23 cellular contexts compared by ENCODE assay signal in the genomic region with DNA sequence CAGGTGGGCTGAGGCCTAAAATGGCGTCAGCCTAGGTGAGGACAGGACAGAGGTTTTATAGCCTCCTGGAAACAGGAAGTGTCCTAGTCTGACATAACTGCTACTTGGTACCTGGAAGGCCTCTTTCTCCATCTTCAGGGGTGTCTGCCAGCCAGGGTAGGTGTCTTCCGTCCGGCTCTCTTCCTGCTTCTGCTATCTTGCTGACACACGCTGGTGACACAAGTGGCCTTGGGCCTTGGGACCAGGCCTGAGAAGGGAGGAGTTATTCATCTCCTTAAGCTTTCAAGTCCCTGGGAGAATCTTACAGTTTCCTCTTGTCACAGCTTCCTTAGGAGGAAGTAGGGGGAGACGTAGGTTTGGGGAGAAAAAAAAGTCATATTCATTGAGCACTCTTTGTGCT.
"Had no signal": no experiment of that assay in that cellular context is flagged by ENCODE, and none has a peak within 500 bp of the region (broad histone marks: within the 10 kb centered on the region; RNA-seq: fewer than 3 reads in every experiment).

No MANE protein-coding gene starts in this region.

- H3K27me3 Mint-ChIP-seq: naive thymus-derived CD4-positive, alpha-beta T cell; stimulated activated naive CD8-positive, alpha-beta T cell treated with anti-CD3 and anti-CD28 coated beads, Interleukin-15, amount 100 ng/mL, for 72 hours had no signal

- DNase-seq: cortex of kidney; foreskin fibroblast; gastrocnemius medialis; head of caudate nucleus; left lung; mesenchymal stem cell; naive thymus-derived CD4-positive, alpha-beta T cell; right lobe of liver; stimulated activated CD4-positive, alpha-beta T cell treated with anti-CD3 and anti-CD28 coated beads, Interleukin-12 subunit alpha, Interleukin-12 subunit beta, amount 100 ng/mL, for 4 hours; stimulated activated CD4-positive, alpha-beta T cell treated with anti-CD3 and anti-CD28 coated beads, Interleukin-1b, Interleukin-23, amount 100 ng/mL, for 48 hours; stimulated activated CD4-positive, alpha-beta T cell treated with anti-CD3 and anti-CD28 coated beads, Interleukin-4, amount 100 ng/mL, for 1 hour; stimulated activated CD8-positive, alpha-beta memory T cell treated with anti-CD3 and anti-CD28 coated beads, Interleukin-4, amount 100 ng/mL, for 48 hours; stimulated activated naive CD4-positive, alpha-beta T cell; stimulated activated naive CD8-positive, alpha-beta T cell treated with anti-CD3 and anti-CD28 coated beads, Interleukin-15, amount 100 ng/mL, for 72 hours had no signal

- H3K36me3 ChIP-seq: gastrocnemius medialis, left lung, neural progenitor cell, right lobe of liver, suprapubic skin, vagina had no signal

- H3K9ac ChIP-seq: neural progenitor cell, parathyroid adenoma had no signal

- H3K27me3 ChIP-seq: gastrocnemius medialis, left lung, neural progenitor cell, right lobe of liver, suprapubic skin, vagina had no signal

- H3K9me3 ChIP-seq: gastrocnemius medialis, left lung, right lobe of liver, suprapubic skin, vagina had no signal

- H3K4me3 ChIP-seq: gastrocnemius medialis, left lung, neural progenitor cell, right lobe of liver, smooth muscle cell, suprapubic skin, vagina had no signal

- H3K4me1 ChIP-seq: gastrocnemius medialis, left lung, neural progenitor cell, parathyroid adenoma, right lobe of liver, suprapubic skin, vagina had no signal

- H3K27ac ChIP-seq: gastrocnemius medialis, left lung, neural progenitor cell, parathyroid adenoma, right lobe of liver, suprapubic skin, vagina had no signal

- ATAC-seq: esophagus mucosa; gastrocnemius medialis; left lung; naive thymus-derived CD4-positive, alpha-beta T cell; right lobe of liver; stimulated activated naive CD8-positive, alpha-beta T cell treated with anti-CD3 and anti-CD28 coated beads, Interleukin-15, amount 100 ng/mL, for 72 hours had no signal

- H3K4me1 Mint-ChIP-seq: mesothelial cell of epicardium, nephron, neural progenitor cell had no signal

- H3K27ac Mint-ChIP-seq: mesothelial cell of epicardium; naive thymus-derived CD4-positive, alpha-beta T cell; nephron; neural progenitor cell; progenitor cell of endocrine pancreas; stimulated activated naive CD8-positive, alpha-beta T cell treated with anti-CD3 and anti-CD28 coated beads, Interleukin-15, amount 100 ng/mL, for 72 hours had no signal

- H3K36me3 Mint-ChIP-seq: mesothelial cell of epicardium; naive thymus-derived CD4-positive, alpha-beta T cell; neural progenitor cell had no signal

- H3K4me3 Mint-ChIP-seq: mesothelial cell of epicardium; naive thymus-derived CD4-positive, alpha-beta T cell; nephron; neural progenitor cell; stimulated activated naive CD8-positive, alpha-beta T cell treated with anti-CD3 and anti-CD28 coated beads, Interleukin-15, amount 100 ng/mL, for 72 hours had no signal

- H3K9me3 Mint-ChIP-seq: neural progenitor cell; stimulated activated naive CD8-positive, alpha-beta T cell treated with anti-CD3 and anti-CD28 coated beads, Interleukin-15, amount 100 ng/mL, for 72 hours had no signal
